8 cellular contexts compared by ENCODE assay signal in the genomic region with DNA sequence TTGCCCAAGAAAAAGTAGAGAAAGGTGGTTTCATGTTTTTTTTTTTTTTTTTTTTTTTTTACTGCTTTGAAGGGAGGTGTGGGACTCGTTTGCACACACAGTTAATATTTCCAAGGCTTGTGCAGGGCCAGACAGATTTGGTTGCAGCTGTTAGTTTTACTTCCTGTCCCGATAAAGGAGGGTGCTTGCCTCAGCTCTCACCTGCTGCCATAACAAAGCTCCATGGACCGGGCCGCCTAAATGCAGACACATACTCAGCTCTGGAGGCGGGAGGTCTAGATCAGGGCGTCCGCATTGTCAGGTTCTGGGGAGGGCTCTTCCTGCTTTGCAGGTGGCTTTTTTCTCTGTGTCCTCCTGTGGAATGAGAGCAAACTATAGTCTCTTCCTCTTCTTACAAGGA.
DNase-seq lines count a peak whose midpoint lies in the region; ATAC-seq lines count a peak whose summit lies in the region.

No MANE protein-coding gene starts in this region.

- H3K4me3 Mint-ChIP-seq in memory B cell, result peak overlapping the region; percentile 71

- no peaks in the 10 kb centered on the region for H3K27me3 Mint-ChIP-seq in memory B cell

- in situ Hi-C loops in G401 (cut with HindIII; ENCODE audit: low sequenced_read_pairs), result no loop called here

- H3K4me1 Mint-ChIP-seq in memory B cell, result peaks cover 72% of the 10 kb centered on the region

- H3K36me3 Mint-ChIP-seq in memory B cell, result no peaks in the 10 kb centered on the region

- DNase-seq in NCI-H345 treated with DMSO at 0.1 percent for 48 hours (lab: John Stamatoyannopoulos, UW; ENCODE audit: unreplicated experiment), result peak; percentile 64
- DNase-seq in memory B cell (ENCODE audit: low spot score in 2 of 2), result peak; percentile 52 to 57
- DNase-seq in cortex of kidney (lab: John Stamatoyannopoulos, UW), result no peak
- no peak for DNase-seq in G401 (ENCODE audit: low spot score)
- DNase-seq in cerebellar nuclear complex (lab: John Stamatoyannopoulos, UW), result no peak
- DNase-seq in iPS-NIHi11 (ENCODE audit: low spot score), result no peak

- H3K27ac Mint-ChIP-seq in memory B cell, result peak overlapping the region; percentile 89

- H3K9me3 Mint-ChIP-seq in memory B cell, result no peaks in the 10 kb centered on the region

- ATAC-seq in GM18867 (IDR thresholded peaks at IDR 0.05; ENCODE audit: unreplicated experiment), result peak; percentile 83
- ATAC-seq in HG02623 (IDR thresholded peaks at IDR 0.05; ENCODE audit: unreplicated experiment), result peak; percentile 72
- peak; percentile 61 for ATAC-seq in memory B cell (ENCODE audit: low read depth)

Comparison
In these comparisons a context has a peak if more than half of its experiments do, and no peak if none do; other contexts are left out.
1. DNase-seq: peak in NCI-H345 treated with DMSO at 0.1 percent for 48 hours (single experiment) and memory B cell (2 of 2); none in cortex of kidney (single experiment), G401 (single experiment), cerebellar nuclear complex (0 of 2) and iPS-NIHi11 (single experiment).
2. Peak in every context shown above with its lines, with median percentiles within 50 percentile points of each other: ATAC-seq.